ENCODE assay signal across 22 cellular contexts in the genomic region with DNA sequence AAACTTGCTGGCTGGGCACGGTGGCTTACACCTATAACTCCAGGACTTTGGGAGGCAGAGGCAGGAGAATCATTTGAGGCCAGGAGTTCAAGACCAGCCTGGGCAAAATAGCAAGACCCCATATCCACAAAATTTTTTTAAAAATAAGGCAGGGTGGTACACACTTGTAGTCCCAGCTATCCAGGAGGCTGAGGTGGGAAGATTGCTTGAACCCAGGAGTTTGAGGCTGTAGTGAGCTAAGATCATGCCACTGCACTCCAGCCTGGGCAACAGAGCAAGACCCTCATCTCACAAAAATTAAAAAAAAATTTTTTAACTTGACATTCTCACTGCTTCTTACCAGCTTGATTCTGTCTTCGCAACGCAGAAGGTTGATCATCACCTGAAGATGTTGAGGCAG. TPM values are rescaled to one million over a fixed set of nuclear protein-coding genes. Genes with fewer than 3 reads are reported as not detected.
A peak's percentile ranks its signal among the peaks of the same experiment; 100 is the strongest.
DNase-seq lines count a peak whose midpoint lies in the region; ATAC-seq and TF ChIP-seq lines count a peak whose summit lies in the region.
"Had no signal": no experiment of that assay in that cellular context is flagged by ENCODE, and none has a peak within 500 bp of the region (broad histone marks: within the 10 kb centered on the region; RNA-seq: fewer than 3 reads in every experiment).

No MANE protein-coding gene starts in this region.

- DNase-seq in natural killer cell (no peak), osteocyte (ENCODE audit: extremely low spot score, unreplicated experiment) (no peak), kidney tubule cell (ENCODE audit: low spot score) (no peak)
- no peak for DNase-seq in natural killer cell treated with Interleukin-12 subunit alpha and Interleukin-12 subunit beta and Interleukin-15 and Interleukin-18, amount 100 ng/mL, for 72 hours (ENCODE audit: low spot score)
- DNase-seq in effector memory CD8-positive, alpha-beta T cell, result no peak
- no peak for DNase-seq in stimulated activated naive B cell treated with anti-CD40 and anti-IgM and Interleukin-4, amounts not matched to agents 10 μg/mL and 1 μg/mL and 100 μg/mL, for 72 hours
- no peak for DNase-seq in activated CD8-positive, alpha-beta memory T cell treated with anti-CD3 and anti-CD28 coated beads for 24 hours
- no peak for DNase-seq in stimulated activated CD4-positive, alpha-beta T cell treated with anti-CD3 and anti-CD28 coated beads, Interleukin-1b, Interleukin-23, amount 100 ng/mL, for 48 hours
- DNase-seq: ACHN, Calu3, DMS79 treated with DMSO at 0.1 percent for 48 hours, GF-D8, KBM-7, NCI-H1105 treated with DMSO at 0.1 percent for 48 hours, NCI-H146, NCI-H1930, NCI-H446 treated with DMSO at 0.1 percent for 48 hours, NCI-H526 treated with DMSO at 0.1 percent for 48 hours, SIG-M5 had no signal

- no peak for ATAC-seq in natural killer cell
- ATAC-seq in natural killer cell treated with Interleukin-12 subunit alpha and Interleukin-12 subunit beta and Interleukin-15 and Interleukin-18, amount 100 ng/mL, for 72 hours, result no peak
- ATAC-seq in effector memory CD8-positive, alpha-beta T cell (replicated peaks), result no peak
- no peak for ATAC-seq in stimulated activated naive B cell treated with anti-CD40 and anti-IgM and Interleukin-4, amounts not matched to agents 10 μg/mL and 1 μg/mL and 100 μg/mL, for 72 hours (replicated peaks)
- ATAC-seq: HCT116, Panc1, SK-N-SH treated with all-trans-retinoic acid at 6 μM for 48 hours had no signal

- H3K4me1 Mint-ChIP-seq in natural killer cell (peaks cover 38 to 47% of the 10 kb centered on the region in 2 donors), osteocyte (ENCODE audit: unreplicated experiment) (peaks cover 52% of the 10 kb centered on the region)
- peaks cover 32 to 42% of the 10 kb centered on the region in 2 donors for H3K4me1 Mint-ChIP-seq in natural killer cell treated with Interleukin-12 subunit alpha and Interleukin-12 subunit beta and Interleukin-15 and Interleukin-18, amount 100 ng/mL, for 72 hours (ENCODE audit: low read depth in 2 of 2)
- H3K4me1 Mint-ChIP-seq in effector memory CD8-positive, alpha-beta T cell (ENCODE audit: low read depth in 2 of 2), result peaks cover 6 to 14% of the 10 kb centered on the region in 2 donors
- H3K4me1 Mint-ChIP-seq in stimulated activated naive B cell treated with anti-CD40 and anti-IgM and Interleukin-4, amounts not matched to agents 10 μg/mL and 1 μg/mL and 100 μg/mL, for 72 hours, result peaks cover 17 to 29% of the 10 kb centered on the region in 2 donors

- H3K4me3 Mint-ChIP-seq in natural killer cell (no peak overlapping the region), osteocyte (ENCODE audit: unreplicated experiment) (no peak overlapping the region)
- H3K4me3 Mint-ChIP-seq in natural killer cell treated with Interleukin-12 subunit alpha and Interleukin-12 subunit beta and Interleukin-15 and Interleukin-18, amount 100 ng/mL, for 72 hours, result no peak overlapping the region
- no peak overlapping the region for H3K4me3 Mint-ChIP-seq in effector memory CD8-positive, alpha-beta T cell
- no peak overlapping the region for H3K4me3 Mint-ChIP-seq in stimulated activated naive B cell treated with anti-CD40 and anti-IgM and Interleukin-4, amounts not matched to agents 10 μg/mL and 1 μg/mL and 100 μg/mL, for 72 hours

- no peaks in the 10 kb centered on the region for H3K9me3 Mint-ChIP-seq in natural killer cell
- H3K9me3 Mint-ChIP-seq in natural killer cell treated with Interleukin-12 subunit alpha and Interleukin-12 subunit beta and Interleukin-15 and Interleukin-18, amount 100 ng/mL, for 72 hours, result no peaks in the 10 kb centered on the region
- no peaks in the 10 kb centered on the region for H3K9me3 Mint-ChIP-seq in effector memory CD8-positive, alpha-beta T cell
- H3K9me3 Mint-ChIP-seq in osteocyte (ENCODE audit: unreplicated experiment), result no peaks in the 10 kb centered on the region
- H3K9me3 Mint-ChIP-seq in stimulated activated naive B cell treated with anti-CD40 and anti-IgM and Interleukin-4, amounts not matched to agents 10 μg/mL and 1 μg/mL and 100 μg/mL, for 72 hours, result no peaks in the 10 kb centered on the region

- intact Hi-C loops in natural killer cell (cut with micrococcal nuclease), result no loop called here

- no peaks in the 10 kb centered on the region for H3K27me3 Mint-ChIP-seq in natural killer cell (ENCODE audit: low read depth in 2 of 2)
- no peaks in the 10 kb centered on the region for H3K27me3 Mint-ChIP-seq in natural killer cell treated with Interleukin-12 subunit alpha and Interleukin-12 subunit beta and Interleukin-15 and Interleukin-18, amount 100 ng/mL, for 72 hours
- H3K27me3 Mint-ChIP-seq in effector memory CD8-positive, alpha-beta T cell, result no peaks in the 10 kb centered on the region
- H3K27me3 Mint-ChIP-seq in osteocyte (ENCODE audit: unreplicated experiment), result no peaks in the 10 kb centered on the region
- no peaks in the 10 kb centered on the region for H3K27me3 Mint-ChIP-seq in stimulated activated naive B cell treated with anti-CD40 and anti-IgM and Interleukin-4, amounts not matched to agents 10 μg/mL and 1 μg/mL and 100 μg/mL, for 72 hours

- H3K27ac Mint-ChIP-seq in natural killer cell, result peak overlapping the region; percentile 16 to 44
- peak overlapping the region in 1 of 2 donors; percentile 73 for H3K27ac Mint-ChIP-seq in natural killer cell treated with Interleukin-12 subunit alpha and Interleukin-12 subunit beta and Interleukin-15 and Interleukin-18, amount 100 ng/mL, for 72 hours
- peak overlapping the region; percentile 29 to 65 for H3K27ac Mint-ChIP-seq in effector memory CD8-positive, alpha-beta T cell
- peak overlapping the region; percentile 79 for H3K27ac Mint-ChIP-seq in osteocyte (ENCODE audit: unreplicated experiment)
- H3K27ac Mint-ChIP-seq in stimulated activated naive B cell treated with anti-CD40 and anti-IgM and Interleukin-4, amounts not matched to agents 10 μg/mL and 1 μg/mL and 100 μg/mL, for 72 hours, result peak overlapping the region; percentile 20

- peaks cover 5% of the 10 kb centered on the region for H3K36me3 Mint-ChIP-seq in natural killer cell
- H3K36me3 Mint-ChIP-seq in natural killer cell treated with Interleukin-12 subunit alpha and Interleukin-12 subunit beta and Interleukin-15 and Interleukin-18, amount 100 ng/mL, for 72 hours, result no peaks in the 10 kb centered on the region
- H3K36me3 Mint-ChIP-seq in effector memory CD8-positive, alpha-beta T cell (ENCODE audit: insufficient read depth), result peaks cover 43% of the 10 kb centered on the region
- H3K36me3 Mint-ChIP-seq in osteocyte (ENCODE audit: unreplicated experiment), result peaks cover 61% of the 10 kb centered on the region
- peaks cover 47 to 52% of the 10 kb centered on the region in 2 donors for H3K36me3 Mint-ChIP-seq in stimulated activated naive B cell treated with anti-CD40 and anti-IgM and Interleukin-4, amounts not matched to agents 10 μg/mL and 1 μg/mL and 100 μg/mL, for 72 hours

- TF ChIP-seq CTCF in natural killer cell (IDR thresholded peaks at IDR 0.05) (no peak), osteocyte (IDR thresholded peaks at IDR 0.05) (no peak)

RNA-seq across cellular contexts. Expression of gene SSH1, which starts 39.5 kb away (rescaled TPM):
- total RNA-seq in natural killer cell (10 to 100 TPM; 57.4 to 74.1 (median 66.6) TPM), osteocyte (96.9 and 109 TPM in 2 replicates)
- 10 to 100 TPM; 40.5 to 73.9 TPM for total RNA-seq in natural killer cell treated with Interleukin-12 subunit alpha and Interleukin-12 subunit beta and Interleukin-15 and Interleukin-18, amount 100 ng/mL, for 72 hours
